In genomic region chr14:72957213-72957612, GRCh38 we compare ENCODE assay signal across 21 cellular contexts. TPM values are rescaled to one million over a fixed set of nuclear protein-coding genes. Genes with fewer than 3 reads are reported as not detected.
DNase-seq lines count a peak whose midpoint lies in the region; ATAC-seq, FAIRE-seq and TF ChIP-seq lines count a peak whose summit lies in the region.
"Had no signal": no experiment of that assay in that cellular context is flagged by ENCODE, and none has a peak within 500 bp of the region (broad histone marks: within the 10 kb centered on the region; RNA-seq: fewer than 3 reads in every experiment).

No MANE protein-coding gene starts in this region.

- TF ChIP-seq RAD21 in IMR-90 (IDR thresholded peaks at IDR 0.05; ENCODE audit: low read length) (no peak), K562 (CRISPR knock-in tag; conservative IDR thresholded peaks at IDR 0.05 in 1 of 2, IDR thresholded peaks at IDR 0.05 in 1 of 2) (no peak)

- H3K9me1 ChIP-seq in IMR-90 (ENCODE audit: insufficient read depth, low read length), result peaks cover 3% of the 10 kb centered on the region; the same call in 1 of the 2 replicates
- H3K9me1 ChIP-seq in K562 (ENCODE audit: control insufficient read depth, insufficient read depth, low read length), result no peaks in the 10 kb centered on the region

- no peak overlapping the region for H2BK15ac ChIP-seq in IMR-90 (ENCODE audit: low read depth, low read length)

- H3K9me3 ChIP-seq in cardiac muscle cell (ENCODE audit: low read depth) (no peaks in the 10 kb centered on the region), left ventricle myocardium inferior (replicated peaks) (no peaks in the 10 kb centered on the region), IMR-90 (ENCODE audit: control insufficient read depth, insufficient read depth, low read length) (no peaks in the 10 kb centered on the region), K562 (replicated peaks; ENCODE audit: control insufficient read depth, insufficient read depth, low read depth, low read length) (no peaks in the 10 kb centered on the region)
- H3K9me3 ChIP-seq: HAP-1 had no signal

- no peak overlapping the region for H4K8ac ChIP-seq in IMR-90 (ENCODE audit: low read depth in 2 of 2, low read length in 2 of 2)

- H3K56ac ChIP-seq in IMR-90 (ENCODE audit: extremely low read depth, insufficient read depth, low read length), result no peak overlapping the region

- no peak overlapping the region for H3K4ac ChIP-seq in IMR-90 (ENCODE audit: low read depth, low read length)

- H3K23ac ChIP-seq in IMR-90 (ENCODE audit: low read depth, low read length), result no peak overlapping the region

- H3K4me3 ChIP-seq in cardiac muscle cell (no peak overlapping the region), left ventricle myocardium inferior (no peak overlapping the region), IMR-90 (ENCODE audit: insufficient read depth, low read depth, low read length) (no peak overlapping the region), K562 (no peak overlapping the region)
- H3K4me3 ChIP-seq: HAP-1 had no signal

- no peak overlapping the region for H2BK120ac ChIP-seq in IMR-90 (ENCODE audit: low read depth, low read length)

- no peak overlapping the region for H3K18ac ChIP-seq in IMR-90 (ENCODE audit: low read depth, low read length)

- H2AFZ ChIP-seq in IMR-90 (replicated peaks; ENCODE audit: low read length, poor library complexity) (no peak overlapping the region), K562 (ENCODE audit: low read depth, low read length) (no peak overlapping the region)

- ATAC-seq in IMR-90 (ENCODE audit: low read depth) (no peak), K562 (no peak), GM21423 (IDR thresholded peaks at IDR 0.05; ENCODE audit: unreplicated experiment) (no peak)

- no peak overlapping the region for H2AK5ac ChIP-seq in IMR-90 (ENCODE audit: low read depth, low read length)

- no peak overlapping the region for H3K4me2 ChIP-seq in IMR-90 (ENCODE audit: low read depth, low read length)
- H3K4me2 ChIP-seq in K562 (ENCODE audit: insufficient read depth, low read length), result no peak overlapping the region

- no peak for DNase-seq in cardiac muscle cell (ENCODE audit: low read depth in 1 of 2, low spot score in 1 of 2)
- no peak for DNase-seq in left ventricle myocardium inferior
- no peak for DNase-seq in IMR-90
- DNase-seq in K562 (ENCODE audit: extremely low read depth in 1 of 4, low spot score in 3 of 4), result no peak
- DNase-seq in ureter (ENCODE audit: low spot score), result no peak
- no peak for DNase-seq in NCI-H1694 treated with DMSO at 0.1 percent for 48 hours (lab: John Stamatoyannopoulos, UW)
- DNase-seq: 8988T; C1 segment of cervical spinal cord; Calu3; CD4-positive, alpha-beta memory T cell; COR-L47; DMS53; DMS79 treated with DMSO at 0.1 percent for 48 hours; GF-D8; GOT3; HFFc6 had no signal

- H3K4me1 ChIP-seq in cardiac muscle cell (ENCODE audit: low read depth) (peaks cover 13% of the 10 kb centered on the region), left ventricle myocardium inferior (no peaks in the 10 kb centered on the region), IMR-90 (ENCODE audit: control insufficient read depth, insufficient read depth, low read length) (0 out of 2 replicates have a peak, but pooled peaks cover 2% of the 10 kb centered on the region), K562 (replicated peaks in 1 of 2; ENCODE audit: control insufficient read depth in 2 of 2, insufficient read depth in 2 of 2, low read length in 2 of 2) (no peaks in the 10 kb centered on the region; a peak in 1 of 5 replicates)
- H3K4me1 ChIP-seq: HAP-1 had no signal

- CTCF ChIA-PET in IMR-90 (lab: Yijun Ruan, JAX), result interaction anchor here (0.6 to 1.0 kb wide), 2 partner anchors 10 to 443 kb away, joined by 3 to 4 read pairs; no protein-coding TSS in a partner anchor
- CTCF ChIA-PET in K562 (lab: Yijun Ruan, JAX; ENCODE audit: low intra/inter-chr PET ratio), result no interaction called here

- no peak overlapping the region for H3K14ac ChIP-seq in IMR-90 (replicated peaks; ENCODE audit: low read depth, low read length)

- no peaks in the 10 kb centered on the region for H3K36me3 ChIP-seq in cardiac muscle cell
- H3K36me3 ChIP-seq in left ventricle myocardium inferior, result peaks cover 70% of the 10 kb centered on the region
- peaks cover 33% of the 10 kb centered on the region for H3K36me3 ChIP-seq in IMR-90 (ENCODE audit: control insufficient read depth, insufficient read depth, low read length)
- peaks cover 65% of the 10 kb centered on the region; the same call in 2 of the 3 replicates for H3K36me3 ChIP-seq in K562 (ENCODE audit: control insufficient read depth, insufficient read depth, low read length)

- H4K20me1 ChIP-seq in IMR-90 (ENCODE audit: insufficient read depth, low read length) (peaks cover 2% of the 10 kb centered on the region; the same call in 1 of the 2 replicates), K562 (replicated peaks; ENCODE audit: control insufficient read depth, insufficient read depth, low read length) (no peaks in the 10 kb centered on the region)

- no peak overlapping the region for H3K9ac ChIP-seq in IMR-90 (ENCODE audit: low read depth, low read length)
- H3K9ac ChIP-seq in K562 (ENCODE audit: insufficient read depth in 1 of 2, low read depth in 2 of 2, low read length in 2 of 2), result no peak overlapping the region

- intact Hi-C loops in left ventricle myocardium inferior (cut with micrococcal nuclease) (no loop called here), IMR-90 (cut with micrococcal nuclease) (no loop called here), K562 (cut with micrococcal nuclease) (no loop called here)

- dilution Hi-C loops in IMR-90 (cut with HindIII; ENCODE audit: low sequenced_read_pairs, unreplicated experiment), result no loop called here

- H3K27ac ChIP-seq in cardiac muscle cell, result peak overlapping the region; percentile 30
- H3K27ac ChIP-seq in left ventricle myocardium inferior (replicated peaks), result no peak overlapping the region
- H3K27ac ChIP-seq in IMR-90 (ENCODE audit: insufficient read depth, low read length), result no peak overlapping the region
- no peak overlapping the region for H3K27ac ChIP-seq in K562 (ENCODE audit: extremely low read depth, low read depth, low read length)

- TF ChIP-seq POLR2A in IMR-90 (IDR thresholded peaks at IDR 0.05; ENCODE audit: low read depth, low read length) (no peak), K562 (conservative IDR thresholded peaks at IDR 0.05) (no peak)

- TF ChIP-seq EP300 in K562 (IDR thresholded peaks at IDR 0.05; ENCODE audit: low read length), result no peak

- no peaks in the 10 kb centered on the region for H3K79me1 ChIP-seq in IMR-90 (ENCODE audit: low read depth in 1 of 2, low read length in 2 of 2)

- no peaks in the 10 kb centered on the region for H3K79me2 ChIP-seq in K562 (ENCODE audit: control insufficient read depth, insufficient read depth, low read length)

- BruUV-seq in IMR-90 (replicated peaks; lab: Mats Ljungman, UMichigan), result no TSS peak
- no TSS peak for BruUV-seq in K562 (replicated peaks; lab: Mats Ljungman, UMichigan)

- in situ Hi-C loops in IMR-90 (cut with MboI; ENCODE audit: low sequenced_read_pairs), result no loop called here
- in situ Hi-C loops in K562 (cut with MboI), result no loop called here

- no peak overlapping the region for H2BK5ac ChIP-seq in IMR-90 (ENCODE audit: low read depth, low read length, poor library complexity, severe bottlenecking)

- H4K91ac ChIP-seq in IMR-90 (ENCODE audit: insufficient read depth, low read depth, low read length), result no peak overlapping the region

- POLR2A ChIA-PET in IMR-90 (lab: Charles Lee; ENCODE audit: unreplicated experiment), result no interaction called here
- POLR2A ChIA-PET in K562 (lab: Yijun Ruan, JAX), result interaction anchor here (0.5 to 0.6 kb wide), 2 partner anchors 39 to 371 kb away, joined by 3 read pairs; no protein-coding TSS in a partner anchor

- no peak overlapping the region for H2AK9ac ChIP-seq in IMR-90 (replicated peaks; ENCODE audit: low read depth, low read length, poor library complexity)

- TF ChIP-seq CTCF in cardiac muscle cell (IDR thresholded peaks at IDR 0.05; ENCODE audit: low read depth, low read length) (no peak), left ventricle myocardium inferior (IDR thresholded peaks at IDR 0.05; ENCODE audit: borderline replicate concordance) (no peak), IMR-90 (conservative IDR thresholded peaks at IDR 0.05; ENCODE audit: low read depth, low read length) (no peak), K562 (IDR thresholded peaks at IDR 0.05 in 2 of 3, conservative IDR thresholded peaks at IDR 0.05 in 1 of 3; ENCODE audit: insufficient read depth in 2 of 3, low read depth in 1 of 3, low read length in 3 of 3) (no peak)

- no peak for FAIRE-seq in K562 (lab: Jason Lieb, UNC)
- FAIRE-seq: GM12891, GM18507, H54 had no signal

- no peaks in the 10 kb centered on the region for H3K27me3 ChIP-seq in cardiac muscle cell
- H3K27me3 ChIP-seq in left ventricle myocardium inferior (ENCODE audit: low read depth), result no peaks in the 10 kb centered on the region
- H3K27me3 ChIP-seq in IMR-90 (ENCODE audit: control insufficient read depth, insufficient read depth, low read length), result no peaks in the 10 kb centered on the region
- no peaks in the 10 kb centered on the region for H3K27me3 ChIP-seq in K562 (ENCODE audit: control insufficient read depth in 2 of 2, insufficient read depth in 2 of 2, low read length in 2 of 2)

- H4K5ac ChIP-seq in IMR-90 (ENCODE audit: low read depth, low read length), result no peak overlapping the region

- no peak overlapping the region for H2BK20ac ChIP-seq in IMR-90 (ENCODE audit: low read depth, low read length)

- WGBS in IMR-90 (ENCODE audit: extremely low coverage in 2 of 2, insufficient read length in 1 of 2), 2 experiments, result no CpG with 5 or more reads among the region's 3 CpGs
- 69% methylated on average over 3 of the region's 3 CpGs for WGBS in K562 (ENCODE audit: insufficient coverage, low coverage, missing lambda C conversion rate)

RNA-seq across cellular contexts. Expression of gene DCAF4, which starts 30.9 kb away (rescaled TPM):
- 23.2 and 27.1 TPM in 2 replicates for total RNA-seq in cardiac muscle cell
- 10.2 and 11.0 TPM in 2 replicates for polyA plus RNA-seq in cardiac muscle cell
- 6.9 TPM for total RNA-seq in left ventricle myocardium inferior
- 24.7 and 29.4 TPM in 2 replicates for total RNA-seq in IMR-90 (2012; rRNA removed)
- polyA plus RNA-seq in IMR-90 (2012; rRNA removed), result 22.8 and 28.8 TPM in 2 replicates
- polyA plus RNA-seq in IMR-90 (2012; cell fraction: cytosol; rRNA removed), result 12.6 and 23.5 TPM in 2 replicates
- 35.2 and 102 TPM in 2 replicates for polyA plus RNA-seq in IMR-90 (2012; cell fraction: nucleus; rRNA removed; ENCODE audit: low replicate concordance)
- 103 and 169 TPM in 2 replicates for total RNA-seq in K562 (2011; cell fraction: chromatin; rRNA removed; ENCODE audit: low replicate concordance)
- 82.0 and 90.8 TPM in 2 replicates for total RNA-seq in K562 (2011; cell fraction: nucleolus; rRNA removed)
- 65.7 and 81.0 TPM in 2 replicates for total RNA-seq in K562 (2011; cell fraction: nucleoplasm; rRNA removed)
- total RNA-seq in K562 (2014; rRNA removed), result 21.4 and 31.3 TPM in 2 replicates
- 18.8 and 22.9 TPM in 2 replicates for total RNA-seq in K562 (2014; rRNA removed; fragmentation: Illumina TruSeq; extraction: Trizol)
- 19.6 and 20.4 TPM in 2 replicates for total RNA-seq in K562 (2015; rRNA removed; fragmentation: Illumina TruSeq; extraction: Trizol)
- 27.9 and 28.2 TPM in 2 replicates for total RNA-seq in K562 (2021)
- polyA plus RNA-seq in K562 (2011; rRNA removed), result 26.9 and 31.8 TPM in 2 replicates
- 19.4 and 29.3 TPM in 2 replicates for polyA plus RNA-seq in K562 (2011; cell fraction: cytosol; rRNA removed)
- polyA plus RNA-seq in K562 (2011; cell fraction: nucleus; rRNA removed), result 98.8 and 105 TPM in 2 replicates
- 13.8 and 14.5 TPM in 2 replicates for polyA plus RNA-seq in K562 (2012)
- 40.3 and 49.2 TPM in 2 replicates for polyA plus RNA-seq in K562 (2014; fragmentation: Illumina TruSeq; extraction: Trizol)
- polyA plus RNA-seq in K562 (2014; fragmentation: Nextera tagmentation; extraction: Ambion mirVana), result 1 to 10 TPM; 2.7 to 3.8 TPM
- polyA plus RNA-seq in K562 (2014; rRNA removed), result 27.9 and 34.6 TPM in 2 replicates
- polyA minus RNA-seq in K562 (2011; rRNA and poly(A)+ RNA removed), result 28.0 and 31.0 TPM in 2 replicates
- 6.0 and 10.9 TPM in 2 replicates for polyA minus RNA-seq in K562 (2011; cell fraction: cytosol; rRNA and poly(A)+ RNA removed)
- polyA minus RNA-seq in K562 (2011; cell fraction: nucleus; rRNA and poly(A)+ RNA removed), result 34.7 and 41.1 TPM in 2 replicates
- 26.0 TPM for total RNA-seq in ureter
